9 cellular contexts compared by ENCODE assay signal in genomic region chr5:67222243-67223033, GRCh38. TPM values are rescaled to one million over a fixed set of nuclear protein-coding genes. Genes with fewer than 3 reads are reported as not detected.
DNase-seq lines count a peak whose midpoint lies in the region; ATAC-seq and TF ChIP-seq lines count a peak whose summit lies in the region.
"Had no signal": no experiment of that assay in that cellular context is flagged by ENCODE, and none has a peak within 500 bp of the region (broad histone marks: within the 10 kb centered on the region; RNA-seq: fewer than 3 reads in every experiment).

No MANE protein-coding gene starts in this region.

- H3K79me2 ChIP-seq in KMS-11 (ENCODE audit: insufficient read depth, low read depth) = no peaks in the 10 kb centered on the region
- no peaks in the 10 kb centered on the region for H3K79me2 ChIP-seq in SK-N-SH (ENCODE audit: insufficient read depth)

- no peaks in the 10 kb centered on the region for H3K27me3 ChIP-seq in KMS-11 (ENCODE audit: insufficient read depth, low read depth)
- H3K27me3 ChIP-seq in SK-N-SH (ENCODE audit: insufficient read depth) = no peaks in the 10 kb centered on the region

- H3K27ac ChIP-seq in KMS-11 (no peak overlapping the region), SK-N-SH (ENCODE audit: low read depth in 2 of 2, low read length in 1 of 2) (no peak overlapping the region)

- no peak for TF ChIP-seq RAD21 in SK-N-SH (IDR thresholded peaks at IDR 0.05; ENCODE audit: low read length)

- no peak overlapping the region; the same call in 1 of the 2 replicates for H2AFZ ChIP-seq in KMS-11 (ENCODE audit: low read depth)
- H2AFZ ChIP-seq in SK-N-SH (ENCODE audit: low read depth) = no peak overlapping the region

- WGBS in SK-N-SH (ENCODE audit: low lambda C conversion rate) = 84% methylated on average over 5 of the region's 5 CpGs

- H3K36me3 ChIP-seq in KMS-11 (ENCODE audit: insufficient read depth) (no peaks in the 10 kb centered on the region), SK-N-SH (replicated peaks in 1 of 2; ENCODE audit: control insufficient read depth in 1 of 2, insufficient read depth in 2 of 2, low read length in 1 of 2) (no peaks in the 10 kb centered on the region)

- POLR2A ChIA-PET in naive thymus-derived CD8-positive, alpha-beta T cell (lab: Charles Lee) = interaction anchor here (1.0 to 1.9 kb wide), 7 partner anchors 9 to 56 kb away, joined by 3 to 11 read pairs (median 4); no protein-coding TSS in a partner anchor
- POLR2A ChIA-PET in SK-N-SH (lab: Yijun Ruan, JAX) = no interaction called here

- H3K9ac ChIP-seq in KMS-11 (no peak overlapping the region), SK-N-SH (no peak overlapping the region)

- TF ChIP-seq EP300 in SK-N-SH (IDR thresholded peaks at IDR 0.05; ENCODE audit: borderline replicate concordance in 1 of 2, low read depth in 1 of 2, low read length in 1 of 2) = no peak

- no peaks in the 10 kb centered on the region for H3K36me3 Mint-ChIP-seq in naive thymus-derived CD8-positive, alpha-beta T cell

- H3F3A ChIP-seq in SK-N-SH (replicated peaks; ENCODE audit: insufficient read depth) = no peaks in the 10 kb centered on the region

- 0 out of 2 replicates have a peak overlapping the region, but pooled peaks have one; percentile 3 for H3K4me2 ChIP-seq in KMS-11
- no peak overlapping the region for H3K4me2 ChIP-seq in SK-N-SH

- peak; percentile 4 for ATAC-seq in GM19023 (IDR thresholded peaks at IDR 0.05; ENCODE audit: unreplicated experiment)
- peak; percentile 24 for ATAC-seq in HG02571 (IDR thresholded peaks at IDR 0.05; ENCODE audit: unreplicated experiment)
- peak; percentile 30 to 37 for ATAC-seq in naive thymus-derived CD8-positive, alpha-beta T cell

- H3K4me1 Mint-ChIP-seq in naive thymus-derived CD8-positive, alpha-beta T cell = peaks cover 37 to 59% (median 54%) of the 10 kb centered on the region in 4 donors

- no peaks in the 10 kb centered on the region for H3K9me2 ChIP-seq in SK-N-SH

- H3K27ac Mint-ChIP-seq in naive thymus-derived CD8-positive, alpha-beta T cell = peak overlapping the region; percentile 72 to 96 (median 92)

- H3K4me3 Mint-ChIP-seq in naive thymus-derived CD8-positive, alpha-beta T cell = peak overlapping the region; percentile 58 to 82 (median 74)

- H3K4me1 ChIP-seq in KMS-11 (ENCODE audit: low read depth, poor library complexity, severe bottlenecking) (peaks cover 20% of the 10 kb centered on the region), SK-N-SH (ENCODE audit: control insufficient read depth in 1 of 2, insufficient read depth in 2 of 2, low read depth in 1 of 2, low read length in 1 of 2) (peaks cover 0 to 3% of the 10 kb centered on the region in 2 experiments; a peak in 1 of 4 replicates)

- H3K27me3 Mint-ChIP-seq in naive thymus-derived CD8-positive, alpha-beta T cell = no peaks in the 10 kb centered on the region

- CTCF ChIA-PET in SK-N-SH (lab: Yijun Ruan, JAX) = interaction anchor here (0.7 to 1.2 kb wide), 3 partner anchors 10 to 810 kb away, joined by 3 read pairs; no protein-coding TSS in a partner anchor

- H4K20me1 ChIP-seq in KMS-11 (ENCODE audit: insufficient read depth) = no peaks in the 10 kb centered on the region
- no peaks in the 10 kb centered on the region for H4K20me1 ChIP-seq in SK-N-SH (ENCODE audit: insufficient read depth)

- H3K9me3 Mint-ChIP-seq in naive thymus-derived CD8-positive, alpha-beta T cell = peaks cover 0 to 6% (median 0%) of the 10 kb centered on the region in 9 donors

- TF ChIP-seq CTCF in KMS-11 (conservative IDR thresholded peaks at IDR 0.05; ENCODE audit: low read depth, low read length) (no peak), SK-N-SH (IDR thresholded peaks at IDR 0.05) (no peak)

- H3K4me3 ChIP-seq in KMS-11 (IDR thresholded peaks at IDR 0.05; ENCODE audit: insufficient read depth, low read depth, low read length) (no peak overlapping the region), SK-N-SH (ENCODE audit: low read depth in 2 of 2, low read length in 1 of 2) (no peak overlapping the region)

- DNase-seq in naive thymus-derived CD8-positive, alpha-beta T cell = no peak
- DNase-seq in A172 (ENCODE audit: low spot score) = no peak
- no peak for DNase-seq in iPS-NIHi11 (ENCODE audit: low spot score)
- DNase-seq in SK-N-SH = no peak
- DNase-seq in germinal center (ENCODE audit: low spot score) = no peak

- no peaks in the 10 kb centered on the region for H3K9me3 ChIP-seq in SK-N-SH

TF ChIP-seq in SK-N-SH, 30 proteins besides CTCF, POLR2A, EP300 and RAD21:
- TF ChIP-seq REST (IDR thresholded peaks at IDR 0.05; ENCODE audit: low read depth, low read length) (no peak), USF1 (IDR thresholded peaks at IDR 0.05; ENCODE audit: borderline replicate concordance, low read depth) (no peak), RCOR1 (IDR thresholded peaks at IDR 0.05; ENCODE audit: low read length) (no peak), SIN3A (IDR thresholded peaks at IDR 0.05; ENCODE audit: borderline replicate concordance, low read depth, low read length) (no peak), USF2 (IDR thresholded peaks at IDR 0.05; ENCODE audit: borderline replicate concordance, low read depth, low read length) (no peak), FOXJ3 (CRISPR knock-in tag; IDR thresholded peaks at IDR 0.05) (no peak), RXRA (IDR thresholded peaks at IDR 0.05; ENCODE audit: borderline replicate concordance, low read depth) (no peak)

RNA-seq across cellular contexts. Expression of gene CD180, which starts 25.8 kb away (rescaled TPM):
- total RNA-seq in naive thymus-derived CD8-positive, alpha-beta T cell = 1 to 10 TPM; 1.4 to 2.1 TPM
- polyA plus RNA-seq in naive thymus-derived CD8-positive, alpha-beta T cell = under 1 TPM in 2 of 3 donors, not detected in 1; 0.03 to 0.08 TPM
- 0.03 and 0.53 TPM in 2 replicates for total RNA-seq in A172 (2014; rRNA removed; shearing (Covaris generic))
- 0.02 TPM in 2 replicates for polyA plus RNA-seq in SK-N-SH (2012; rRNA removed)
- 0.01 and 0.03 TPM in 2 replicates for polyA plus RNA-seq in SK-N-SH (2012; cell fraction: cytosol; rRNA removed)
- polyA plus RNA-seq in SK-N-SH (2012; cell fraction: nucleus; rRNA removed) = 0.01 TPM in 2 replicates
- total RNA-seq: epithelial cell of proximal tubule had no signal
